Comparison of ENCODE assay signal across 8 cellular contexts in the genomic region with DNA sequence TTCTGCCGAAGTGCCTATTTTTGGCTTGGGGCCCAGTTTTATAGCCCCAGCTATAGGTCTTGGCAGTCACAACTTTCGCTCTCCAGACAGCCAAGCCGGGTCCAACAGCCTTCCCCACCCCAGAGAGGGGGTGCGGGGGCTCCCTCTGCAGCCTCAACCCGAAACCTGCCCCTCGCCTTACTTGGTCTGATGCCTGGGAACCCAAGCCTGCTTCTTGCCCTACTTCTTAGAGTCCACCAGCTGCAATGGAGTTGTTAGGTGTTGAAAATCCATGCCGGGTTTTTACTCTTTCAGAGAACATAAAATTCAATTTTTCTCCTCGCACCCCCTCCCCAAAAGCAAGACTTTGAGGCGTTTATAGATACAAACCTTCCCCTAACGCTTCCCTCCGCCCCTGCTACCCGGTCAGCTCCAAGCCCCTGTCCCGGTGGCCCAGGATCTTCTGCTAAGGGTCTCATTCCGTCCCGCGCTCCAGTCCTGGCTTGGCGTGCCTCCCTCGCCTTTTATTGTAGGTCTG.
DNase-seq lines count a peak whose midpoint lies in the region; ATAC-seq, FAIRE-seq and TF ChIP-seq lines count a peak whose summit lies in the region.
"Not testable (repeated sequence)": the region's sequence is repeated elsewhere in the genome, so short reads cannot be mapped to it uniquely, and the experiment has no call there.

No MANE protein-coding gene starts in this region.

- peak overlapping the region; percentile 57 for H3K27ac ChIP-seq in AG04450 (ENCODE audit: low read depth, low read length)
- H3K27ac ChIP-seq in SK-N-MC, result peak overlapping the region; percentile 98
- H3K27ac ChIP-seq in fibroblast of lung (ENCODE audit: insufficient read depth, low read length), result not testable (repeated sequence)

- not testable (repeated sequence) for ATAC-seq in activated naive CD8-positive, alpha-beta T cell treated with anti-CD3 and anti-CD28 coated beads, Interleukin-2, amount 10 ng/mL, durations not matched to agents 7 days and 5 days (ENCODE audit: low read depth)
- ATAC-seq in sciatic nerve, result peak; percentile 54

- H3K9me3 ChIP-seq in AG04450 (ENCODE audit: control insufficient read depth, insufficient read depth, low read length); SK-N-MC (ENCODE audit: low read depth, low read length); fibroblast of lung (ENCODE audit: control insufficient read depth, insufficient read depth, low read depth, low read length): not testable (repeated sequence)

- H3K27me3 ChIP-seq in AG04450 (ENCODE audit: control insufficient read depth, insufficient read depth, low read length) (peaks cover 15% of the 10 kb centered on the region), fibroblast of lung (ENCODE audit: control insufficient read depth, insufficient read depth, low read length) (peaks cover 16% of the 10 kb centered on the region)

- peak overlapping the region; percentile 93 for H3K4me3 Mint-ChIP-seq in activated naive CD8-positive, alpha-beta T cell treated with anti-CD3 and anti-CD28 coated beads, Interleukin-2, amount 10 ng/mL, durations not matched to agents 7 days and 5 days

- DNase-seq in AG04450 (ENCODE audit: low read depth, low spot score); GM12891 (ENCODE audit: insufficient read length, low spot score); SK-N-MC (ENCODE audit: low read depth, low spot score); lower leg skin (ENCODE audit: low spot score in 2 of 2); sciatic nerve (ENCODE audit: low spot score): not testable (repeated sequence)
- DNase-seq in NB4 (ENCODE audit: low read depth) (peak; percentile 77), fibroblast of lung (ENCODE audit: low read depth in 2 of 2) (peak in 1 of 2 donors; percentile 73)
- DNase-seq in activated naive CD8-positive, alpha-beta T cell treated with anti-CD3 and anti-CD28 coated beads, Interleukin-2, amount 10 ng/mL, durations not matched to agents 7 days and 5 days, result peak; percentile 49

- peaks cover 60% of the 10 kb centered on the region for H3K27me3 Mint-ChIP-seq in activated naive CD8-positive, alpha-beta T cell treated with anti-CD3 and anti-CD28 coated beads, Interleukin-2, amount 10 ng/mL, durations not matched to agents 7 days and 5 days

- H3K36me3 ChIP-seq in SK-N-MC (ENCODE audit: insufficient read depth, low read length); fibroblast of lung (ENCODE audit: control insufficient read depth, insufficient read depth, low read length): not testable (repeated sequence)

- not testable (repeated sequence) for H3K9me3 Mint-ChIP-seq in activated naive CD8-positive, alpha-beta T cell treated with anti-CD3 and anti-CD28 coated beads, Interleukin-2, amount 10 ng/mL, durations not matched to agents 7 days and 5 days

- CTCF ChIA-PET in AG04450 (lab: Charles Lee), result not testable (repeated sequence)

- not testable (repeated sequence) for TF ChIP-seq POLR2A in GM12891 (IDR thresholded peaks at IDR 0.05; ENCODE audit: low read depth, low read length); NB4 (IDR thresholded peaks at IDR 0.05; ENCODE audit: extremely low read depth, insufficient read length); lower leg skin (IDR thresholded peaks at IDR 0.05)

- not testable (repeated sequence) for H4K20me1 ChIP-seq in fibroblast of lung (ENCODE audit: control insufficient read depth, extremely low read depth, insufficient read depth, low read length)

- not testable (repeated sequence) for H3K36me3 Mint-ChIP-seq in activated naive CD8-positive, alpha-beta T cell treated with anti-CD3 and anti-CD28 coated beads, Interleukin-2, amount 10 ng/mL, durations not matched to agents 7 days and 5 days

- H3K4me3 ChIP-seq in AG04450 (ENCODE audit: low read depth, low read length), result peak overlapping the region; percentile 73
- peak overlapping the region; percentile 63 for H3K4me3 ChIP-seq in NB4 (ENCODE audit: low read depth, low read length)
- H3K4me3 ChIP-seq in SK-N-MC, result peak overlapping the region; percentile 93
- H3K4me3 ChIP-seq in fibroblast of lung (replicated peaks in 1 of 4; ENCODE audit: control extremely low read depth in 1 of 4, insufficient read depth in 1 of 4, low read depth in 3 of 4, low read length in 4 of 4), result peak overlapping the region; percentile 33 to 84 (median 67)
- H3K4me3 ChIP-seq in lower leg skin (ENCODE audit: low read depth, poor library complexity, severe bottlenecking), result peak overlapping the region; percentile 88

- peak overlapping the region; percentile 68 for H3K4me2 ChIP-seq in fibroblast of lung (ENCODE audit: extremely low read depth, insufficient read depth, low read length)

- intact Hi-C loops in lower leg skin (cut with DNase I; ENCODE audit: low total_unique reads); sciatic nerve (cut with DNase I): not testable (repeated sequence)

- H3K79me2 ChIP-seq in fibroblast of lung (ENCODE audit: control insufficient read depth, insufficient read depth, low read length), result not testable (repeated sequence)

- peak; percentile 92 for FAIRE-seq in GM12891 (lab: Jason Lieb, UNC)

- peak overlapping the region; percentile 30 for H2AFZ ChIP-seq in fibroblast of lung (ENCODE audit: low read length)

- H3K27ac Mint-ChIP-seq in activated naive CD8-positive, alpha-beta T cell treated with anti-CD3 and anti-CD28 coated beads, Interleukin-2, amount 10 ng/mL, durations not matched to agents 7 days and 5 days, result peak overlapping the region; percentile 76

- peak overlapping the region; percentile 77 for H3K9ac ChIP-seq in SK-N-MC (ENCODE audit: insufficient read length)
- not testable (repeated sequence) for H3K9ac ChIP-seq in fibroblast of lung (ENCODE audit: insufficient read depth, low read length)

- not testable (repeated sequence) for H3K4me1 ChIP-seq in fibroblast of lung (ENCODE audit: control insufficient read depth, extremely low read depth, insufficient read depth, low read length)

- H3K4me1 Mint-ChIP-seq in activated naive CD8-positive, alpha-beta T cell treated with anti-CD3 and anti-CD28 coated beads, Interleukin-2, amount 10 ng/mL, durations not matched to agents 7 days and 5 days, result peaks cover 13% of the 10 kb centered on the region

- TF ChIP-seq CTCF in AG04450 (IDR thresholded peaks at IDR 0.05; ENCODE audit: low read depth, low read length); NB4 (IDR thresholded peaks at IDR 0.05; ENCODE audit: low read depth, low read length); fibroblast of lung (conservative IDR thresholded peaks at IDR 0.05 in 1 of 2, IDR thresholded peaks at IDR 0.05 in 1 of 2; ENCODE audit: low read depth in 1 of 2, low read length in 2 of 2); lower leg skin (IDR thresholded peaks at IDR 0.05): not testable (repeated sequence)

- 0 to 1% methylated on average over 16 to 18 of the region's 18 CpGs for WGBS in lower leg skin, 2 donors

- POLR2A ChIA-PET in AG04450 (lab: Yijun Ruan, JAX), result not testable (repeated sequence)
- POLR2A ChIA-PET in activated naive CD8-positive, alpha-beta T cell treated with anti-CD3 and anti-CD28 coated beads, Interleukin-2, amount 10 ng/mL, durations not matched to agents 7 days and 5 days (lab: Charles Lee), result interaction anchor here (0.6 kb wide), 1 partner anchor 17 kb away, joined by 7 read pairs; no protein-coding TSS in a partner anchor
